In the genomic region with DNA sequence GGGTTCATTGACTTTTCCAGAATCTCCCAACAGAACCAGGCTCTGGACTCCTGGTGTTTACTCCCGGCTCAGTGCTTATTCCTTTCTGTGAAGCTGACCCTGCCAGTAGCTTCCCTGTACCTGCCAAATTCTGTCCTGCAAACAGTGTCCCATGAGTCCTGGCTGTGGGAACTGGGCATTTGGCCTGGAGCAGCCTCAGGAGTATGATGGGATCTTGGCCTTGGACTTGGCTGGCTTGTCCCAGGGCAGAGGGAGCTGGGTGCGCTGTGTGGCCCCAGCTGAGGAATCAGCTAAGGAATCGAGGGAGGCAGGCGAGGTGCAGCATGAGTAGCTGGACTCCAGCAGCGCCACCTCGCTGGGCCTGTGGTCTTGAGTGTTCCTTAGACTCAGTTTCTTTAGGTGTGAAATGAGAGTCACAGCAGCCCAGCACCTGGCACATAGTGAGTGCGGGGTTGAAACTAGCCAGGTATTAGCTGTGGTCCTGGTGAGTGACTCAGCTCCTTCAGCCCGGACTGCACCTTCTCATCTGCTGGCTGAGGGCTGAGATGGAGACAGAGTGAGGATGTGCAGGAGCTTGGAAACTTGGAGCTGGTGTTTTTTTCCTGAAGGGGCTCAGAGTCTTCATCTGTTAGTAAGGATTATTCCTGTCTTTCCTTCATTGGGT, we compare ENCODE assay signal across 8 cellular contexts. TPM values are rescaled to one million over a fixed set of nuclear protein-coding genes. Genes with fewer than 3 reads are reported as not detected.
DNase-seq lines count a peak whose midpoint lies in the region; ATAC-seq and TF ChIP-seq lines count a peak whose summit lies in the region.

No MANE protein-coding gene starts in this region.

- peaks cover 44% of the 10 kb centered on the region for H3F3A ChIP-seq in MM.1S (ENCODE audit: insufficient read depth, low read length)

- H3K27ac ChIP-seq in C4-2B (peak overlapping the region; percentile 33), MM.1S (ENCODE audit: low read length) (peak overlapping the region; percentile 77), dorsolateral prefrontal cortex (peak overlapping the region; percentile 36 to 100 (median 96))
- H3K27ac ChIP-seq in naive thymus-derived CD4-positive, alpha-beta T cell (ENCODE audit: low read depth, low read length), result no peak overlapping the region

- peaks cover 0 to 21% (median 3%) of the 10 kb centered on the region in 5 donors for H3K36me3 Mint-ChIP-seq in naive thymus-derived CD4-positive, alpha-beta T cell

- H3K4me3 Mint-ChIP-seq in naive thymus-derived CD4-positive, alpha-beta T cell, result no peak overlapping the region

- no peaks in the 10 kb centered on the region for H3K9me2 ChIP-seq in MM.1S (replicated peaks; ENCODE audit: insufficient read depth, low read length)

- DNase-seq in MM.1S (peak; percentile 77), dorsolateral prefrontal cortex (no peak), COR-L47 (lab: John Stamatoyannopoulos, UW) (no peak), dedifferentiated amniotic fluid mesenchymal stem cell (ENCODE audit: extremely low spot score) (no peak)
- no peak for DNase-seq in naive thymus-derived CD4-positive, alpha-beta T cell

- H3K4me1 ChIP-seq in MM.1S (ENCODE audit: low read length), result peaks cover 48% of the 10 kb centered on the region
- H3K4me1 ChIP-seq in naive thymus-derived CD4-positive, alpha-beta T cell (ENCODE audit: control insufficient read depth in 2 of 2, insufficient read depth in 2 of 2, low read length in 2 of 2), result peaks cover 3 to 12% of the 10 kb centered on the region in 2 donors

- no peaks in the 10 kb centered on the region for H4K20me1 ChIP-seq in MM.1S (ENCODE audit: insufficient read depth, low read length)

- CTCF ChIA-PET in naive thymus-derived CD4-positive, alpha-beta T cell (lab: Charles Lee), result no interaction called here

- H3K9me3 Mint-ChIP-seq in naive thymus-derived CD4-positive, alpha-beta T cell, result no peaks in the 10 kb centered on the region

- TF ChIP-seq CTCF in C4-2B (conservative IDR thresholded peaks at IDR 0.05) (no peak), MM.1S (IDR thresholded peaks at IDR 0.05; ENCODE audit: low read length) (peak; percentile 27), dorsolateral prefrontal cortex (IDR thresholded peaks at IDR 0.05 in 54 of 56, conservative IDR thresholded peaks at IDR 0.05 in 2 of 56; ENCODE audit: low read depth in 1 of 56, partially characterized antibody in 56 of 56) (no peak)

- H3K4me1 Mint-ChIP-seq in naive thymus-derived CD4-positive, alpha-beta T cell, result peaks cover 39 to 50% (median 43%) of the 10 kb centered on the region in 7 donors

- peaks cover 13% of the 10 kb centered on the region for H3K36me3 ChIP-seq in MM.1S (replicated peaks; ENCODE audit: insufficient read depth, low read length)
- peaks cover 0 to 60% (median 18%) of the 10 kb centered on the region in 3 experiments for H3K36me3 ChIP-seq in naive thymus-derived CD4-positive, alpha-beta T cell (ENCODE audit: control insufficient read depth in 2 of 3, insufficient read depth in 3 of 3, low read length in 3 of 3)

- H3K27me3 ChIP-seq in MM.1S (replicated peaks; ENCODE audit: insufficient read depth, low read length) (no peaks in the 10 kb centered on the region), dorsolateral prefrontal cortex (no peaks in the 10 kb centered on the region)
- H3K27me3 ChIP-seq in naive thymus-derived CD4-positive, alpha-beta T cell (ENCODE audit: control insufficient read depth in 2 of 2, insufficient read depth in 2 of 2, low read length in 2 of 2), result no peaks in the 10 kb centered on the region

- peak overlapping the region; percentile 53 for H3K9ac ChIP-seq in MM.1S (ENCODE audit: low read length)

- H3K27me3 Mint-ChIP-seq in naive thymus-derived CD4-positive, alpha-beta T cell, result no peaks in the 10 kb centered on the region

- peak overlapping the region; percentile 78 for H3K4me2 ChIP-seq in MM.1S (ENCODE audit: low read depth, low read length)

- H3K4me3 ChIP-seq in MM.1S (ENCODE audit: low read length) (peak overlapping the region; percentile 29; the same call in 1 of the 2 replicates), dorsolateral prefrontal cortex (no peak overlapping the region)
- no peak overlapping the region for H3K4me3 ChIP-seq in naive thymus-derived CD4-positive, alpha-beta T cell (ENCODE audit: low read length)

- ATAC-seq in naive thymus-derived CD4-positive, alpha-beta T cell, result no peak
- ATAC-seq in HG02759 (IDR thresholded peaks at IDR 0.05; ENCODE audit: unreplicated experiment) (no peak), GM18511 (IDR thresholded peaks at IDR 0.05; ENCODE audit: unreplicated experiment) (no peak)

- no peaks in the 10 kb centered on the region for H3K9me3 ChIP-seq in MM.1S (replicated peaks; ENCODE audit: insufficient read depth, low read length)
- no peaks in the 10 kb centered on the region for H3K9me3 ChIP-seq in naive thymus-derived CD4-positive, alpha-beta T cell (ENCODE audit: control insufficient read depth in 2 of 3, low read length in 3 of 3)

- H3K79me2 ChIP-seq in MM.1S (ENCODE audit: low read length), result peaks cover 88% of the 10 kb centered on the region

- intact Hi-C loops in dorsolateral prefrontal cortex (cut with DNase I), result no loop called here
- intact Hi-C loops in naive thymus-derived CD4-positive, alpha-beta T cell (cut with micrococcal nuclease), result no loop called here

- H2AFZ ChIP-seq in MM.1S (ENCODE audit: low read length), result no peak overlapping the region

- POLR2A ChIA-PET in naive thymus-derived CD4-positive, alpha-beta T cell (lab: Charles Lee), result interaction anchor here (0.6 kb wide), 1 partner anchor 11 kb away, joined by 3 read pairs; no protein-coding TSS in a partner anchor

- H3K27ac Mint-ChIP-seq in naive thymus-derived CD4-positive, alpha-beta T cell, result peak overlapping the region in 6 of 9 donors; percentile 7 to 64 (median 18)

RNA-seq across cellular contexts. Expression of gene CLASRP, which starts 10.4 kb away (rescaled TPM):
- 100 to 1,000 TPM in 71 of 120 experiments, 10 to 100 TPM in 49; 51.6 to 162 (median 105) TPM for total RNA-seq in dorsolateral prefrontal cortex
- 100 to 1,000 TPM in 4 of 5 experiments, 10 to 100 TPM in 1; 94.7 to 185 (median 163) TPM for total RNA-seq in naive thymus-derived CD4-positive, alpha-beta T cell
- polyA plus RNA-seq in naive thymus-derived CD4-positive, alpha-beta T cell, result 10 to 100 TPM in 1 of 2 donors, 1 to 10 TPM in 1; 3.6 to 10.8 TPM

RNA-seq across cellular contexts. Expression of gene ZNF296, which starts 27.1 kb away (rescaled TPM):
- total RNA-seq in dorsolateral prefrontal cortex, result 1 to 10 TPM in 79 of 120 experiments, under 1 TPM in 41; 0.36 to 3.5 (median 1.3) TPM
- 1 to 10 TPM in 3 of 5 experiments, under 1 TPM in 2; 0.57 to 3.6 (median 2.2) TPM for total RNA-seq in naive thymus-derived CD4-positive, alpha-beta T cell
- polyA plus RNA-seq in naive thymus-derived CD4-positive, alpha-beta T cell, result 1 to 10 TPM; 1.1 to 1.2 TPM

RNA-seq across cellular contexts. Expression of gene GEMIN7, which starts 29.9 kb away (rescaled TPM):
- 10 to 100 TPM in 115 of 120 experiments, 1 to 10 TPM in 5; 5.0 to 26.4 (median 16.3) TPM for total RNA-seq in dorsolateral prefrontal cortex
- total RNA-seq in naive thymus-derived CD4-positive, alpha-beta T cell, result 10 to 100 TPM in 4 of 5 experiments, 1 to 10 TPM in 1; 4.9 to 31.6 (median 16.6) TPM
- 10 to 100 TPM; 46.3 to 65.5 TPM for polyA plus RNA-seq in naive thymus-derived CD4-positive, alpha-beta T cell

RNA-seq across cellular contexts. Expression of gene PPP1R37, which starts 43.8 kb away (rescaled TPM):
- total RNA-seq in dorsolateral prefrontal cortex, result 10 to 100 TPM; 33.6 to 77.3 (median 54.0) TPM
- total RNA-seq in naive thymus-derived CD4-positive, alpha-beta T cell, result 10 to 100 TPM; 20.0 to 28.3 (median 21.9) TPM
- polyA plus RNA-seq in naive thymus-derived CD4-positive, alpha-beta T cell, result 1 to 10 TPM; 1.4 to 1.5 TPM

RNA-seq across cellular contexts. Expression of gene RELB, which starts 47.9 kb away (rescaled TPM):
- total RNA-seq in dorsolateral prefrontal cortex, result 10 to 100 TPM in 3 of 120 experiments, 1 to 10 TPM in 117; 1.5 to 13.8 (median 4.1) TPM
- total RNA-seq in naive thymus-derived CD4-positive, alpha-beta T cell, result 10 to 100 TPM; 30.7 to 87.3 (median 71.3) TPM
- polyA plus RNA-seq in naive thymus-derived CD4-positive, alpha-beta T cell, result 10 to 100 TPM; 13.4 to 14.7 TPM
